1 cellular context compared by ENCODE assay signal in genomic region chr1:181018901-181019681, GRCh38.
TF ChIP-seq lines count a peak whose summit lies in the region.

No MANE protein-coding gene starts in this region.

TF ChIP-seq in K562, 482 proteins besides CTCF, POLR2A, EP300 and RAD21:
- no peak for TF ChIP-seq REST (CRISPR knock-in tag; IDR thresholded peaks at IDR 0.05; ENCODE audit: low read depth)
- TF ChIP-seq ELF2 (CRISPR knock-in tag; IDR thresholded peaks at IDR 0.05) = no peak
- TF ChIP-seq NFIC (IDR thresholded peaks at IDR 0.05) = no peak
- peak; percentile 85 for TF ChIP-seq C11orf30 (IDR thresholded peaks at IDR 0.05; ENCODE audit: low read depth)
- peak; percentile 94 for TF ChIP-seq MAFF (IDR thresholded peaks at IDR 0.05; ENCODE audit: low read length)
- TF ChIP-seq MAFK (IDR thresholded peaks at IDR 0.05; ENCODE audit: low read length) = peak; percentile 94
- no peak for TF ChIP-seq ELK1 (CRISPR knock-in tag; IDR thresholded peaks at IDR 0.05)
- TF ChIP-seq CHD2 (IDR thresholded peaks at IDR 0.05; ENCODE audit: low read depth, low read length) = no peak
- TF ChIP-seq MTF1 (CRISPR knock-in tag; IDR thresholded peaks at IDR 0.05; ENCODE audit: borderline replicate concordance) = no peak
- peak; percentile 94 for TF ChIP-seq ZNF316 (IDR thresholded peaks at IDR 0.05)
- TF ChIP-seq MAFG (tag; conservative IDR thresholded peaks at IDR 0.05) = peak; percentile 85
- no peak for TF ChIP-seq MCM7 (IDR thresholded peaks at IDR 0.05)
TF ChIP-seq in K562: peak in this region for 5.
